Comparison of ENCODE assay signal across 31 cellular contexts in genomic region chr5:158429564-158429963, GRCh38.
A peak's percentile ranks its signal among the peaks of the same experiment; 100 is the strongest.
DNase-seq lines count a peak whose midpoint lies in the region; ATAC-seq, FAIRE-seq and TF ChIP-seq lines count a peak whose summit lies in the region.
"Had no signal": no experiment of that assay in that cellular context is flagged by ENCODE, and none has a peak within 500 bp of the region (broad histone marks: within the 10 kb centered on the region; RNA-seq: fewer than 3 reads in every experiment).

No MANE protein-coding gene starts in this region.

- H3K4me1 ChIP-seq in HEK293 (ENCODE audit: control insufficient read depth, insufficient read depth, low read length) (no peaks in the 10 kb centered on the region), OCI-LY7 (ENCODE audit: insufficient read depth, low read length, poor library complexity, severe bottlenecking) (peaks cover 54% of the 10 kb centered on the region), esophagus muscularis mucosa (peaks cover 0 to 34% (median 17%) of the 10 kb centered on the region in 4 donors), gastrocnemius medialis (peaks cover 4 to 5% of the 10 kb centered on the region in 2 donors), small intestine (ENCODE audit: control insufficient read depth in 2 of 2, insufficient read depth in 1 of 2, low read depth in 1 of 2, low read length in 1 of 2) (no peaks in the 10 kb centered on the region)
- H3K4me1 ChIP-seq: tibial artery had no signal

- no peak for TF ChIP-seq EP300 in esophagus muscularis mucosa (IDR thresholded peaks at IDR 0.05)

- no peaks in the 10 kb centered on the region for H4K20me1 ChIP-seq in OCI-LY7 (ENCODE audit: insufficient read depth, low read length)
- H4K20me1 ChIP-seq: BLaER1 treated with 17β-estradiol and CSF1 and Interleukin-3, amounts not matched to agents 10 nM and 100 nM had no signal

- no TSS peak for BruUV-seq in OCI-LY7 (replicated peaks; lab: Mats Ljungman, UMichigan)

- H3K4me3 ChIP-seq in HEK293 (ENCODE audit: low read depth, low read length) (no peak overlapping the region), OCI-LY7 (ENCODE audit: low read depth, low read length, poor library complexity, severe bottlenecking) (no peak overlapping the region), esophagus muscularis mucosa (no peak overlapping the region), gastrocnemius medialis (no peak overlapping the region), small intestine (ENCODE audit: low read depth in 1 of 2, low read length in 2 of 2) (no peak overlapping the region)
- H3K4me3 ChIP-seq: BLaER1 treated with 17β-estradiol and CSF1 and Interleukin-3, amounts not matched to agents 10 nM and 100 nM; K562; MG63; right lobe of liver; tibial artery had no signal

- peak overlapping the region; percentile 53; the same call in 1 of the 2 replicates for H3K4me2 ChIP-seq in OCI-LY7 (ENCODE audit: low read length)

- TF ChIP-seq CTCF in HEK293 (tag by site-specific recombination; IDR thresholded peaks at IDR 0.05) (no peak), OCI-LY7 (conservative IDR thresholded peaks at IDR 0.05; ENCODE audit: low read length) (no peak), esophagus muscularis mucosa (IDR thresholded peaks at IDR 0.05) (no peak), gastrocnemius medialis (IDR thresholded peaks at IDR 0.05 in 4 of 5, conservative IDR thresholded peaks at IDR 0.05 in 1 of 5) (no peak)

- in situ Hi-C loops in gastrocnemius medialis (cut with MboI; ENCODE audit: low sequenced_read_pairs in 4 of 4), result no loop called here

- H3K27me3 ChIP-seq in esophagus muscularis mucosa (no peaks in the 10 kb centered on the region), gastrocnemius medialis (no peaks in the 10 kb centered on the region), small intestine (ENCODE audit: control insufficient read depth in 2 of 2, insufficient read depth in 2 of 2, low read length in 2 of 2) (no peaks in the 10 kb centered on the region)
- H3K27me3 ChIP-seq: BLaER1 treated with 17β-estradiol and CSF1 and Interleukin-3, amounts not matched to agents 10 nM and 100 nM; MG63; neutrophil; right lobe of liver; tibial artery had no signal

- no peak for FAIRE-seq in small intestine (lab: Jason Lieb, UNC)
- FAIRE-seq: frontal cortex, K562, RCC 7860 had no signal

- no peaks in the 10 kb centered on the region for H3K9me2 ChIP-seq in OCI-LY7 (ENCODE audit: insufficient read depth, low read length)

- H2AFZ ChIP-seq in OCI-LY7 (ENCODE audit: low read length), result peak overlapping the region; percentile 49; the same call in 1 of the 2 replicates

- 28% methylated on average over 4 of the region's 4 CpGs for WGBS in esophagus muscularis mucosa
- WGBS in small intestine, 3 donors, result 39 to 49% (median 40%) methylated on average over 4 of the region's 4 CpGs

- no peaks in the 10 kb centered on the region for H3K36me3 ChIP-seq in HEK293 (ENCODE audit: control insufficient read depth in 2 of 2, insufficient read depth in 1 of 2, low read length in 2 of 2)
- H3K36me3 ChIP-seq in OCI-LY7 (ENCODE audit: insufficient read depth, low read length), result peaks cover 11% of the 10 kb centered on the region
- H3K36me3 ChIP-seq in esophagus muscularis mucosa, result no peaks in the 10 kb centered on the region
- no peaks in the 10 kb centered on the region for H3K36me3 ChIP-seq in gastrocnemius medialis
- no peaks in the 10 kb centered on the region for H3K36me3 ChIP-seq in small intestine (ENCODE audit: control insufficient read depth in 2 of 2, insufficient read depth in 2 of 2, low read length in 2 of 2)
- H3K36me3 ChIP-seq: MG63, neutrophil, right lobe of liver, tibial artery had no signal

- intact Hi-C loops in OCI-LY7 (cut with micrococcal nuclease; ENCODE audit: unreplicated experiment) (no loop called here), esophagus muscularis mucosa (cut with DNase I) (no loop called here), gastrocnemius medialis (cut with DNase I; ENCODE audit: low total_unique reads) (no loop called here)

- H3K27ac ChIP-seq in HEK293 (ENCODE audit: extremely low read depth, low read depth, low read length), result no peak overlapping the region
- peak overlapping the region; percentile 79 for H3K27ac ChIP-seq in OCI-LY7 (ENCODE audit: low read depth, low read length, poor library complexity, severe bottlenecking)
- H3K27ac ChIP-seq in esophagus muscularis mucosa (replicated peaks in 1 of 4), result peak overlapping the region; percentile 30 to 60 (median 50)
- H3K27ac ChIP-seq in gastrocnemius medialis, result peak overlapping the region; percentile 27 to 67 (median 58)
- H3K27ac ChIP-seq in small intestine (ENCODE audit: low read depth in 1 of 2, low read length in 1 of 2), result peak overlapping the region in 1 of 2 donors; percentile 76
- H3K27ac ChIP-seq: neutrophil, right lobe of liver, tibial artery had no signal

- no peaks in the 10 kb centered on the region for H3K79me2 ChIP-seq in OCI-LY7 (ENCODE audit: insufficient read depth, low read depth, low read length)

- ATAC-seq in gastrocnemius medialis, result no peak
- no peak for ATAC-seq in HG03196 (IDR thresholded peaks at IDR 0.05; ENCODE audit: unreplicated experiment)
- ATAC-seq: activated CD8-positive, alpha-beta memory T cell treated with anti-CD3 and anti-CD28 coated beads, Interleukin-2, amount 10 ng/mL, durations not matched to agents 7 days and 5 days; K562; left lobe of liver; right lobe of liver; T-cell had no signal

- POLR2A ChIA-PET in HEK293 (lab: Yijun Ruan, JAX) (no interaction called here), OCI-LY7 (lab: Charles Lee) (interaction anchor here (3.1 kb wide), 1 partner anchor 8 kb away, joined by 15 read pairs; no protein-coding TSS in a partner anchor)

- CTCF ChIA-PET in HEK293 (lab: Yijun Ruan, JAX), result no interaction called here
- CTCF ChIA-PET in OCI-LY7 (lab: Charles Lee; ENCODE audit: unreplicated experiment), result no interaction called here

- H3K9me3 ChIP-seq in HEK293 (ENCODE audit: control insufficient read depth, insufficient read depth, low read depth, low read length) (no peaks in the 10 kb centered on the region), OCI-LY7 (ENCODE audit: low read length) (peaks cover 18% of the 10 kb centered on the region; the same call in 1 of the 2 replicates), esophagus muscularis mucosa (peaks cover 0 to 4% (median 0%) of the 10 kb centered on the region in 4 donors), gastrocnemius medialis (no peaks in the 10 kb centered on the region), small intestine (ENCODE audit: control insufficient read depth, low read depth) (no peaks in the 10 kb centered on the region)
- H3K9me3 ChIP-seq: MG63, neutrophil, right lobe of liver had no signal

- TF ChIP-seq POLR2A in esophagus muscularis mucosa (IDR thresholded peaks at IDR 0.05; ENCODE audit: low read depth), result no peak
- no peak for TF ChIP-seq POLR2A in gastrocnemius medialis (IDR thresholded peaks at IDR 0.05)

- DNase-seq in OCI-LY7 (ENCODE audit: low spot score), result no peak
- no peak for DNase-seq in esophagus muscularis mucosa (ENCODE audit: extremely low spot score)
- no peak for DNase-seq in gastrocnemius medialis
- DNase-seq in small intestine, result no peak
- no peak for DNase-seq in NCI-H187 (lab: John Stamatoyannopoulos, UW)
- DNase-seq: activated B cell treated with CpG ODN at 0.5 μM for 24 hours; activated CD4-positive, alpha-beta T cell treated with anti-CD3 and anti-CD28 coated beads, Interleukin-2, amount 50 U/mL, for 4 hours; activated CD8-positive, alpha-beta memory T cell treated with anti-CD3 and anti-CD28 coated beads, Interleukin-2, amount 10 ng/mL, durations not matched to agents 7 days and 5 days; activated gamma-delta T cell treated with Interleukin-2 at 50 U/mL for 16 hours; activated T-cell treated with anti-CD3 and anti-CD28 coated beads, Interleukin-2, amount 50 U/mL, for 48 hours; DMS153; endodermal cell; hippocampal formation; MG63; naive B cell; NCI-H1417 treated with DMSO at 0.1 percent for 48 hours; NCI-H2081 treated with DMSO at 0.1 percent for 48 hours; NCI-H345; NCI-H69; right lobe of liver; stimulated activated CD4-positive, alpha-beta T cell treated with anti-CD3 and anti-CD28 coated beads, Interleukin-4, amount 100 ng/mL, for 1 hour; T-cell; tibial artery had no signal

TF ChIP-seq in HEK293, 187 proteins besides CTCF, POLR2A, EP300 and RAD21:
- TF ChIP-seq EGR2 (tag by site-specific recombination; IDR thresholded peaks at IDR 0.05; ENCODE audit: low read depth) (peak; percentile 25; the same call in 1 of the 2 replicates), ZNF510 (tag by site-specific recombination; IDR thresholded peaks at IDR 0.05; ENCODE audit: insufficient replicate concordance) (no peak), ZFHX2 (tag by site-specific recombination; conservative IDR thresholded peaks at IDR 0.05) (peak; percentile 32)
